Comparison of ENCODE assay signal across 17 cellular contexts in genomic region chr4:81343046-81343445, GRCh38.
DNase-seq lines count a peak whose midpoint lies in the region; ATAC-seq, FAIRE-seq and TF ChIP-seq lines count a peak whose summit lies in the region.
"Had no signal": no experiment of that assay in that cellular context is flagged by ENCODE, and none has a peak within 500 bp of the region (broad histone marks: within the 10 kb centered on the region; RNA-seq: fewer than 3 reads in every experiment).

No MANE protein-coding gene starts in this region.

- H3K27ac ChIP-seq in GM23338 (ENCODE audit: low read depth) = no peak overlapping the region
- no peak overlapping the region for H3K27ac ChIP-seq in hepatocyte
- H3K27ac ChIP-seq: C4-2B had no signal

- no peaks in the 10 kb centered on the region for H3F3A ChIP-seq in GM23338 (replicated peaks; ENCODE audit: low read depth)

- no peak for DNase-seq in GM23338 (ENCODE audit: low spot score)
- DNase-seq in cardiac fibroblast (ENCODE audit: low read depth in 2 of 2) = peak; percentile 19 to 26
- DNase-seq in fibroblast of peridontal ligament (ENCODE audit: extremely low read depth) = peak; percentile 54
- no peak for DNase-seq in NCI-H748 treated with DMSO at 0.1 percent for 48 hours (lab: John Stamatoyannopoulos, UW)
- DNase-seq in NCI-H1105 treated with DMSO at 0.1 percent for 48 hours (lab: John Stamatoyannopoulos, UW) = no peak
- no peak for DNase-seq in hepatocyte (ENCODE audit: low spot score)
- DNase-seq: Caco-2; CD4-positive, alpha-beta T cell; GDM1; H9 had no signal

- H3K79me2 ChIP-seq in GM23338 (replicated peaks; ENCODE audit: insufficient read depth) = no peaks in the 10 kb centered on the region
- H3K79me2 ChIP-seq in hepatocyte = no peaks in the 10 kb centered on the region

- no peak overlapping the region for H3K4me2 ChIP-seq in GM23338
- H3K4me2 ChIP-seq in hepatocyte = no peak overlapping the region

- H3K27me3 ChIP-seq in GM23338 (ENCODE audit: insufficient read depth) (no peaks in the 10 kb centered on the region), hepatocyte (no peaks in the 10 kb centered on the region)

- no peak for ATAC-seq in GM23338
- ATAC-seq: HepG2 had no signal

- no peak overlapping the region for H3K4me3 ChIP-seq in GM23338
- H3K4me3 ChIP-seq in cardiac fibroblast (replicated peaks in 1 of 2; ENCODE audit: low read depth in 2 of 2, low read length in 2 of 2) = no peak overlapping the region
- no peak overlapping the region for H3K4me3 ChIP-seq in hepatocyte

- 86% methylated on average over 1 of the region's 1 CpG for WGBS in hepatocyte (ENCODE audit: low lambda C conversion rate, missing lambda C conversion rate)

- H3K4me1 Mint-ChIP-seq in GM23338 = peaks cover 10% of the 10 kb centered on the region

- FAIRE-seq in islet of Langerhans (lab: Jason Lieb, UNC) = peak; percentile 68
- FAIRE-seq: GM12892, GM18507, H1, HepG2 had no signal

- H2AFZ ChIP-seq in GM23338 (no peak overlapping the region), hepatocyte (no peak overlapping the region)

- peak overlapping the region; percentile 53; the same call in 1 of the 2 replicates for H3K27ac Mint-ChIP-seq in GM23338
- H3K27ac Mint-ChIP-seq: CD4-positive, alpha-beta T cell; H9; IgD-negative memory B cell had no signal

- no peaks in the 10 kb centered on the region for H4K20me1 ChIP-seq in GM23338 (replicated peaks; ENCODE audit: insufficient read depth)
- no peaks in the 10 kb centered on the region for H4K20me1 ChIP-seq in hepatocyte (ENCODE audit: insufficient read depth, poor library complexity, severe bottlenecking)

- H3K36me3 ChIP-seq in GM23338 (ENCODE audit: insufficient read depth) (no peaks in the 10 kb centered on the region), hepatocyte (replicated peaks; ENCODE audit: insufficient read depth, low read depth) (no peaks in the 10 kb centered on the region)

- peaks cover 3% of the 10 kb centered on the region for H3K27me3 Mint-ChIP-seq in GM23338 (ENCODE audit: insufficient read depth, low read depth, poor library complexity)

- H3K4me1 ChIP-seq in GM23338 (ENCODE audit: insufficient read depth) (no peaks in the 10 kb centered on the region), hepatocyte (ENCODE audit: insufficient read depth) (no peaks in the 10 kb centered on the region)
- H3K4me1 ChIP-seq: Caco-2 had no signal

- no peaks in the 10 kb centered on the region for H3K9me2 ChIP-seq in GM23338 (ENCODE audit: insufficient read depth)
- no peaks in the 10 kb centered on the region for H3K9me2 ChIP-seq in hepatocyte (replicated peaks; ENCODE audit: insufficient read depth)

- no peak overlapping the region for H3K4me3 Mint-ChIP-seq in GM23338
- H3K4me3 Mint-ChIP-seq: CD4-positive, alpha-beta T cell; H9; IgD-negative memory B cell had no signal

- no peaks in the 10 kb centered on the region; the same call in 2 of the 3 replicates for H3K36me3 Mint-ChIP-seq in GM23338 (ENCODE audit: low read depth)
- H3K36me3 Mint-ChIP-seq: IgD-negative memory B cell had no signal

- no peaks in the 10 kb centered on the region for H3K9me3 ChIP-seq in hepatocyte (ENCODE audit: low read depth)
- H3K9me3 ChIP-seq: Caco-2 had no signal

- TF ChIP-seq CTCF in GM23338 (conservative IDR thresholded peaks at IDR 0.05; ENCODE audit: low read depth in 2 of 2) (no peak), cardiac fibroblast (IDR thresholded peaks at IDR 0.05; ENCODE audit: low read depth, low read length) (no peak), hepatocyte (IDR thresholded peaks at IDR 0.05; ENCODE audit: poor library complexity) (no peak)

- H3K9me3 Mint-ChIP-seq in GM23338 = no peaks in the 10 kb centered on the region
- H3K9me3 Mint-ChIP-seq: CD4-positive, alpha-beta T cell; H9 had no signal

TF ChIP-seq in GM23338, 12 proteins besides CTCF, POLR2A, EP300 and RAD21 (continues in another document):
- TF ChIP-seq ZNF462 (CRISPR knock-in tag; IDR thresholded peaks at IDR 0.05) (no peak), EZH2 (IDR thresholded peaks at IDR 0.05; ENCODE audit: low read depth, unreplicated experiment) (no peak), NANOG (IDR thresholded peaks at IDR 0.05; ENCODE audit: borderline replicate concordance) (no peak), ETS1 (IDR thresholded peaks at IDR 0.05) (no peak), EZH2phosphoT487 (IDR thresholded peaks at IDR 0.05; ENCODE audit: unreplicated experiment) (no peak), JUNB (IDR thresholded peaks at IDR 0.05; ENCODE audit: unreplicated experiment) (no peak), CREB1 (CRISPR knock-in tag; IDR thresholded peaks at IDR 0.05; ENCODE audit: low read depth) (no peak), ZNF114 (CRISPR knock-in tag; IDR thresholded peaks at IDR 0.05) (no peak), POLR2AphosphoS5 (IDR thresholded peaks at IDR 0.05; ENCODE audit: low read depth) (no peak), STAT1 (IDR thresholded peaks at IDR 0.05; ENCODE audit: unreplicated experiment) (no peak), ZNF331 (CRISPR knock-in tag; IDR thresholded peaks at IDR 0.05; ENCODE audit: low read depth) (no peak)

Comparison
In these comparisons a context has a peak if more than half of its experiments do, and no peak if none do; other contexts are left out.
1. DNase-seq: peak in cardiac fibroblast (2 of 2) and fibroblast of peridontal ligament (single experiment); none in GM23338 (single experiment), NCI-H748 treated with DMSO at 0.1 percent for 48 hours (single experiment), NCI-H1105 treated with DMSO at 0.1 percent for 48 hours (single experiment) and hepatocyte (single experiment).